Comparison of ENCODE assay signal across 12 cellular contexts in genomic region chr4:1795304-1796195, GRCh38. TPM values are rescaled to one million over a fixed set of nuclear protein-coding genes. Genes with fewer than 3 reads are reported as not detected.
DNase-seq lines count a peak whose midpoint lies in the region; ATAC-seq, FAIRE-seq and TF ChIP-seq lines count a peak whose summit lies in the region.
"Had no signal": no experiment of that assay in that cellular context is flagged by ENCODE, and none has a peak within 500 bp of the region (broad histone marks: within the 10 kb centered on the region; RNA-seq: fewer than 3 reads in every experiment).

No MANE protein-coding gene starts in this region.

- FAIRE-seq in H1 (lab: Jason Lieb, UNC): no peak

- WGBS in right cardiac atrium: 29% methylated on average over 32 of the region's 32 CpGs
- 44% methylated on average over 20 of the region's 32 CpGs; no CpG with 5 or more reads in 1 of the 2 experiments for WGBS in H1 (ENCODE audit: extremely low coverage in 1 of 2, insufficient coverage in 1 of 2, insufficient read length in 1 of 2, insufficient replicate concordance in 2 of 2, low coverage in 1 of 2, low lambda C conversion rate in 2 of 2, missing lambda C conversion rate in 1 of 2), 2 experiments

- H2BK15ac ChIP-seq in H1 (ENCODE audit: low read length): no peak overlapping the region

- H3K79me1 ChIP-seq in H1 (ENCODE audit: low read depth, low read length): peaks cover 10% of the 10 kb centered on the region; the same call in 1 of the 2 replicates

- no peak overlapping the region for H4K91ac ChIP-seq in H1 (replicated peaks; ENCODE audit: insufficient read length, low read length)

- H2BK12ac ChIP-seq in H1 (ENCODE audit: low read depth, low read length): no peak overlapping the region

- TF ChIP-seq CTCF in right atrium auricular region (IDR thresholded peaks at IDR 0.05) (no peak), H1 (IDR thresholded peaks at IDR 0.05; ENCODE audit: control extremely low read depth in 1 of 3, insufficient read depth in 1 of 3, low read depth in 1 of 3, low read length in 3 of 3) (no peak)

- peaks cover 17% of the 10 kb centered on the region; the same call in 1 of the 2 replicates for H3K23me2 ChIP-seq in H1 (ENCODE audit: low read depth, low read length)

- H3K23ac ChIP-seq in H1 (ENCODE audit: insufficient read length): no peak overlapping the region

- peak overlapping the region; percentile 83; the same call in 1 of the 2 replicates for H3K18ac ChIP-seq in H1 (ENCODE audit: extremely low read depth, low read length)

- H3K27me3 ChIP-seq in right cardiac atrium (ENCODE audit: control insufficient read depth, insufficient read depth): no peaks in the 10 kb centered on the region
- peaks cover 0 to 24% of the 10 kb centered on the region in 2 donors for H3K27me3 ChIP-seq in right atrium auricular region
- H3K27me3 ChIP-seq in H1 (replicated peaks in 1 of 4; ENCODE audit: control insufficient read depth in 3 of 4, extremely low read depth in 1 of 4, insufficient read depth in 3 of 4, low read length in 3 of 4): peaks cover 5 to 44% (median 36%) of the 10 kb centered on the region in 4 experiments
- H3K27me3 ChIP-seq in mucosa of rectum (ENCODE audit: control insufficient read depth in 2 of 2, insufficient read depth in 2 of 2, low read length in 2 of 2): peaks cover 3 to 5% of the 10 kb centered on the region in 2 donors

- ATAC-seq in right cardiac atrium (no peak), GM21619 (IDR thresholded peaks at IDR 0.05; ENCODE audit: unreplicated experiment) (no peak), HG02759 (IDR thresholded peaks at IDR 0.05; ENCODE audit: unreplicated experiment) (no peak)
- ATAC-seq: gastrocnemius medialis had no signal

- no peak overlapping the region for H3K56ac ChIP-seq in H1 (replicated peaks; ENCODE audit: insufficient read length, low read depth, low read length)

- H2BK120ac ChIP-seq in H1 (replicated peaks; ENCODE audit: low read depth, low read length): no peak overlapping the region

- no peak overlapping the region for H3K4ac ChIP-seq in H1 (replicated peaks; ENCODE audit: insufficient read length, low read depth, low read length)

- CTCF ChIA-PET in H1 (lab: Charles Lee; ENCODE audit: partially characterized antibody): interaction anchor here (0.8 to 71.2 kb wide), 5 partner anchors 10 to 104 kb away, joined by 3 to 2507 read pairs (median 4); no protein-coding TSS in a partner anchor

- H2AFZ ChIP-seq in H1 (ENCODE audit: low read length): no peak overlapping the region

- H3K36me3 ChIP-seq in right atrium auricular region (no peaks in the 10 kb centered on the region), H1 (ENCODE audit: control insufficient read depth in 2 of 4, insufficient read depth in 4 of 4, low read length in 3 of 4) (peaks cover 0 to 4% (median 0%) of the 10 kb centered on the region in 4 experiments; a peak in 2 of 8 replicates), mucosa of rectum (ENCODE audit: control insufficient read depth in 2 of 2, insufficient read depth in 2 of 2, low read length in 2 of 2) (no peaks in the 10 kb centered on the region)
- H3K36me3 ChIP-seq: gastrocnemius medialis had no signal

- H3K14ac ChIP-seq in H1 (ENCODE audit: insufficient read length): no peak overlapping the region

- DNase-seq in right cardiac atrium (no peak), right atrium auricular region (ENCODE audit: low spot score) (no peak), H1 (ENCODE audit: low read depth in 1 of 2, low spot score in 2 of 2) (no peak), NOMO-1 treated with dmso at 0.1 percent for 144 hours (lab: John Stamatoyannopoulos, UW; ENCODE audit: unreplicated experiment) (no peak)
- no peak for DNase-seq in activated naive CD4-positive, alpha-beta T cell treated with Interleukin-2 at 50 U/mL for 16 hours
- DNase-seq: activated naive CD8-positive, alpha-beta T cell treated with anti-CD3 and anti-CD28 coated beads, Interleukin-2, amount 10 ng/mL, durations not matched to agents 7 days and 5 days; gastrocnemius medialis; T1000 had no signal

- peak overlapping the region; percentile 93; the same call in 1 of the 2 replicates for H2AK5ac ChIP-seq in H1 (ENCODE audit: low read depth, low read length)

- no peak overlapping the region for H3K27ac ChIP-seq in right cardiac atrium (ENCODE audit: low read length)
- H3K27ac ChIP-seq in right atrium auricular region: no peak overlapping the region
- H3K27ac ChIP-seq in H1 (ENCODE audit: low read depth, low read length): no peak overlapping the region
- H3K27ac ChIP-seq in mucosa of rectum (ENCODE audit: low read depth in 2 of 2, low read length in 2 of 2): peak overlapping the region; percentile 82
- H3K27ac ChIP-seq: gastrocnemius medialis, HL-60 had no signal

- H3K9ac ChIP-seq in H1 (replicated peaks in 1 of 4; ENCODE audit: extremely low read depth in 1 of 4, low read depth in 3 of 4, low read length in 3 of 4) (no peak overlapping the region), mucosa of rectum (ENCODE audit: low read depth in 1 of 2, low read length in 2 of 2) (peak overlapping the region; percentile 15 to 82)

- TF ChIP-seq RAD21 in H1 (IDR thresholded peaks at IDR 0.05 in 1 of 2, conservative IDR thresholded peaks at IDR 0.05 in 1 of 2; ENCODE audit: low read depth in 2 of 2, low read length in 2 of 2): no peak

- peak overlapping the region; percentile 66 to 91 for H3K4me2 ChIP-seq in H1 (ENCODE audit: insufficient read depth in 1 of 2, low read depth in 2 of 2, low read length in 2 of 2)

- H3K4me1 ChIP-seq in right cardiac atrium (ENCODE audit: control insufficient read depth, insufficient read depth, low read length) (no peaks in the 10 kb centered on the region), right atrium auricular region (peaks cover 0 to 23% of the 10 kb centered on the region in 2 donors), H1 (replicated peaks in 1 of 4; ENCODE audit: control insufficient read depth in 3 of 4, insufficient read depth in 4 of 4, low read length in 3 of 4) (peaks cover 0 to 19% (median 9%) of the 10 kb centered on the region in 4 experiments; a peak in 6 of 7 replicates), mucosa of rectum (ENCODE audit: control insufficient read depth in 2 of 2, insufficient read depth in 2 of 2, low read length in 2 of 2) (peaks cover 29 to 43% of the 10 kb centered on the region in 2 donors)

- peaks cover 9 to 13% of the 10 kb centered on the region in 2 experiments for H4K20me1 ChIP-seq in H1 (replicated peaks in 1 of 2; ENCODE audit: control insufficient read depth in 1 of 2, insufficient read depth in 2 of 2, low read length in 2 of 2)

- TF ChIP-seq POLR2A in H1 (IDR thresholded peaks at IDR 0.05; ENCODE audit: control extremely low read depth in 1 of 2, low read depth in 2 of 2, low read length in 2 of 2): no peak

- intact Hi-C loops in right cardiac atrium (cut with DNase I): no loop called here

- H3K79me2 ChIP-seq in H1 (ENCODE audit: control insufficient read depth in 1 of 2, insufficient read depth in 2 of 2, low read length in 2 of 2): peaks cover 0 to 5% of the 10 kb centered on the region in 2 experiments; a peak in 1 of 4 replicates

- H4K8ac ChIP-seq in H1 (ENCODE audit: extremely low read depth, insufficient read depth, low read length): no peak overlapping the region

- TF ChIP-seq EP300 in H1 (IDR thresholded peaks at IDR 0.05; ENCODE audit: borderline replicate concordance in 1 of 2, low read depth in 2 of 2, low read length in 2 of 2): no peak

- POLR2A ChIA-PET in H1 (lab: Charles Lee; ENCODE audit: partially characterized antibody): interaction anchor here (1.1 to 11.0 kb wide), 8 partner anchors 9 to 266 kb away, joined by 3 to 170 read pairs (median 4); no protein-coding TSS in a partner anchor

- H3K4me3 ChIP-seq in right cardiac atrium (ENCODE audit: low read length) (peak overlapping the region; percentile 78), right atrium auricular region (peak overlapping the region in 1 of 2 donors; percentile 55), H1 (ENCODE audit: extremely low read depth in 1 of 4, insufficient read depth in 2 of 4, low read depth in 3 of 4, low read length in 4 of 4) (peak overlapping the region; percentile 55 to 71 (median 64); a peak in 6 of 8 replicates), mucosa of rectum (ENCODE audit: low read length in 2 of 2) (peak overlapping the region; percentile 62 to 80)

- H2BK20ac ChIP-seq in H1 (ENCODE audit: low read length): no peak overlapping the region

- H4K5ac ChIP-seq in H1 (ENCODE audit: insufficient read length, low read depth, low read length): no peak overlapping the region

- no peaks in the 10 kb centered on the region for H3K9me3 ChIP-seq in right cardiac atrium (ENCODE audit: control insufficient read depth, low read length)
- H3K9me3 ChIP-seq in right atrium auricular region: no peaks in the 10 kb centered on the region
- no peaks in the 10 kb centered on the region for H3K9me3 ChIP-seq in H1 (ENCODE audit: insufficient read depth in 2 of 2, low read depth in 1 of 2, low read length in 1 of 2)
- H3K9me3 ChIP-seq in mucosa of rectum (ENCODE audit: control insufficient read depth in 2 of 2, low read length in 2 of 2): no peaks in the 10 kb centered on the region
- H3K9me3 ChIP-seq: gastrocnemius medialis had no signal

- H2BK5ac ChIP-seq in H1 (ENCODE audit: low read depth, low read length): no peak overlapping the region; the same call in 1 of the 2 replicates

TF ChIP-seq in H1, 55 proteins besides CTCF, POLR2A, EP300 and RAD21 (continues in another document):
- no peak for TF ChIP-seq KDM1A (IDR thresholded peaks at IDR 0.05; ENCODE audit: borderline replicate concordance, low read length)
- TF ChIP-seq POU5F1 (IDR thresholded peaks at IDR 0.05; ENCODE audit: low read depth, low read length): no peak

RNA-seq across cellular contexts. Expression of gene FGFR3, which starts 2.5 kb away (rescaled TPM):
- total RNA-seq in right cardiac atrium: 10 to 100 TPM in 1 of 4 donors, 1 to 10 TPM in 3; 6.4 to 17.5 (median 8.8) TPM
- polyA plus RNA-seq in right cardiac atrium: 4.5 TPM
- total RNA-seq in right atrium auricular region: 10 to 100 TPM in 1 of 2 donors, 1 to 10 TPM in 1; 2.6 to 15.4 TPM
- 19.5 TPM in 2 replicates for total RNA-seq in H1 (2021; fragmentation: NEBNext Ultra II Directional; extraction: Animal tissue kit (Norgen Biotek cat#: 25700))
- polyA plus RNA-seq in H1 (2011; rRNA removed): 9.0 and 18.6 TPM in 2 replicates
- 23.3 TPM for polyA plus RNA-seq in H1 (2011; cell fraction: cytosol; rRNA removed)
- polyA plus RNA-seq in H1 (2011; cell fraction: nucleus; rRNA removed): 124 TPM
- 17.5 to 23.1 TPM (median 20.3 TPM) in 4 replicates for polyA plus RNA-seq in H1 (2012, experiment 1 of 2)
- polyA plus RNA-seq in H1 (2012, experiment 2 of 2): 15.8 TPM
- 8.6 TPM for polyA plus RNA-seq in H1 (2013, experiment 1 of 2)
- 8.2 TPM for polyA plus RNA-seq in H1 (2013, experiment 2 of 2)
- polyA minus RNA-seq in H1 (2011; rRNA and poly(A)+ RNA removed): 4.2 and 7.4 TPM in 2 replicates
- polyA minus RNA-seq in H1 (2011; cell fraction: cytosol; rRNA and poly(A)+ RNA removed): 22.6 TPM
- 34.9 TPM for polyA minus RNA-seq in H1 (2011; cell fraction: nucleus; rRNA and poly(A)+ RNA removed)

Comparison
In these comparisons a context has a peak if more than half of its experiments do, and no peak if none do; other contexts are left out.
1. H3K27ac ChIP-seq: peak in mucosa of rectum (2 of 2); none in right cardiac atrium (single experiment), right atrium auricular region (0 of 2) and H1 (single experiment).
2. H3K9ac ChIP-seq: peak in mucosa of rectum (2 of 2); none in H1 (0 of 4).